ENCODE assay signal across 8 cellular contexts in genomic region chr19:4064551-4065260, GRCh38. TPM values are rescaled to one million over a fixed set of nuclear protein-coding genes. Genes with fewer than 3 reads are reported as not detected.
DNase-seq lines count a peak whose midpoint lies in the region; ATAC-seq and TF ChIP-seq lines count a peak whose summit lies in the region.

No MANE protein-coding gene starts in this region.

- peak overlapping the region; percentile 91 for H3K4me3 ChIP-seq in SJCRH30
- peak overlapping the region; percentile 83 to 98 (median 92) for H3K4me3 ChIP-seq in breast epithelium
- H3K4me3 ChIP-seq in skin epidermis, result peak overlapping the region; percentile 74 to 100 (median 83)

- H3K27me3 ChIP-seq in SJCRH30, result peaks cover 8% of the 10 kb centered on the region; the same call in 1 of the 2 replicates
- no peaks in the 10 kb centered on the region for H3K27me3 ChIP-seq in breast epithelium

- peak; percentile 0 for ATAC-seq in GM21737 (IDR thresholded peaks at IDR 0.05; ENCODE audit: unreplicated experiment)

- intact Hi-C loops in breast epithelium (cut with DNase I; ENCODE audit: low total_unique reads), result loop anchor here (5.0 kb wide), 1 partner anchor 82 kb away; no protein-coding TSS in a partner anchor

- no peak for DNase-seq in SJCRH30
- DNase-seq in breast epithelium (ENCODE audit: low spot score in 2 of 2), result no peak
- DNase-seq in iPS-NIHi11 (ENCODE audit: low spot score), result peak; percentile 66
- no peak for DNase-seq in SW 1271 (lab: John Stamatoyannopoulos, UW)
- no peak for DNase-seq in NCI-H1436 treated with DMSO at 0.1 percent for 48 hours (lab: John Stamatoyannopoulos, UW)

- TF ChIP-seq POLR2A in breast epithelium (IDR thresholded peaks at IDR 0.05), result no peak

- H3K4me1 ChIP-seq in SJCRH30, result peaks cover 4% of the 10 kb centered on the region; the same call in 1 of the 2 replicates
- H3K4me1 ChIP-seq in breast epithelium, result peaks cover 35 to 40% of the 10 kb centered on the region in 2 donors

- H3K36me3 ChIP-seq in SJCRH30 (peaks cover 2% of the 10 kb centered on the region; the same call in 1 of the 2 replicates), breast epithelium (no peaks in the 10 kb centered on the region)

- TF ChIP-seq CTCF in C4-2B (conservative IDR thresholded peaks at IDR 0.05) (no peak), breast epithelium (IDR thresholded peaks at IDR 0.05) (no peak)

- H3K27ac ChIP-seq in C4-2B (peak overlapping the region; percentile 99), SJCRH30 (peak overlapping the region; percentile 73), breast epithelium (peak overlapping the region; percentile 97 to 100), skin epidermis (peak overlapping the region; percentile 89 to 100 (median 98))

- H3K9me3 ChIP-seq in SJCRH30 (replicated peaks) (no peaks in the 10 kb centered on the region), breast epithelium (no peaks in the 10 kb centered on the region)

RNA-seq across cellular contexts. Expression of gene ZBTB7A, which starts 2.0 kb away (rescaled TPM):
- 8.2 and 8.6 TPM in 2 replicates for total RNA-seq in SJCRH30 (2014; rRNA removed; shearing (Covaris generic))
- total RNA-seq in breast epithelium, result 10 to 100 TPM; 29.0 to 38.7 (median 29.8) TPM

RNA-seq across cellular contexts. Expression of gene PIAS4, which starts 57.2 kb away (rescaled TPM):
- total RNA-seq in SJCRH30 (2014; rRNA removed; shearing (Covaris generic)), result 32.8 and 35.1 TPM in 2 replicates
- total RNA-seq in breast epithelium, result 10 to 100 TPM in 2 of 3 donors, 1 to 10 TPM in 1; 9.4 to 17.0 (median 15.7) TPM

RNA-seq across cellular contexts. Expression of gene MAP2K2, which starts 59.2 kb away (rescaled TPM):
- total RNA-seq in SJCRH30 (2014; rRNA removed; shearing (Covaris generic)), result 118 and 122 TPM in 2 replicates
- 10 to 100 TPM; 50.8 to 72.8 (median 64.5) TPM for total RNA-seq in breast epithelium
